11 cellular contexts compared by ENCODE assay signal in genomic region chr4:8182858-8183725, GRCh38. TPM values are rescaled to one million over a fixed set of nuclear protein-coding genes. Genes with fewer than 3 reads are reported as not detected.
A peak's percentile ranks its signal among the peaks of the same experiment; 100 is the strongest.
DNase-seq lines count a peak whose midpoint lies in the region; ATAC-seq and TF ChIP-seq lines count a peak whose summit lies in the region.
"Had no signal": no experiment of that assay in that cellular context is flagged by ENCODE, and none has a peak within 500 bp of the region (broad histone marks: within the 10 kb centered on the region; RNA-seq: fewer than 3 reads in every experiment).

No MANE protein-coding gene starts in this region.

- no peak overlapping the region for H4K8ac ChIP-seq in mesendoderm (ENCODE audit: low read depth, low read length)

- ATAC-seq in GM21825 (IDR thresholded peaks at IDR 0.05; ENCODE audit: unreplicated experiment) = no peak
- ATAC-seq in activated CD8-positive, alpha-beta T cell treated with anti-CD3 and anti-CD28 coated beads, Interleukin-2, amount 10 ng/mL, durations not matched to agents 7 days and 5 days = no peak
- ATAC-seq: activated T-cell treated with anti-CD3 and anti-CD28 coated beads, Interleukin-2, amount 50 U/mL, for 72 hours had no signal

- H3K18ac ChIP-seq in mesendoderm (ENCODE audit: low read length) = no peak overlapping the region

- no peaks in the 10 kb centered on the region for H3K36me3 ChIP-seq in mesendoderm (ENCODE audit: control insufficient read depth, insufficient read depth, low read length)
- H3K36me3 ChIP-seq in CD4-positive, alpha-beta memory T cell (ENCODE audit: insufficient read depth, low read length) = no peaks in the 10 kb centered on the region

- H3K4me2 ChIP-seq in mesendoderm (ENCODE audit: low read length) = no peak overlapping the region

- H3K56ac ChIP-seq in mesendoderm (ENCODE audit: low read length) = no peak overlapping the region

- H3K4me3 ChIP-seq in epithelial cell of esophagus (ENCODE audit: low read length) = no peak overlapping the region
- no peak overlapping the region for H3K4me3 ChIP-seq in mesendoderm (ENCODE audit: low read length)
- no peak overlapping the region for H3K4me3 ChIP-seq in CD4-positive, alpha-beta memory T cell (ENCODE audit: low read length in 2 of 2)

- no peak overlapping the region for H3K9ac ChIP-seq in mesendoderm (ENCODE audit: low read length)

- no peak overlapping the region for H2BK5ac ChIP-seq in mesendoderm (ENCODE audit: low read length)

- DNase-seq in AG09319 (ENCODE audit: extremely low read depth, low read depth) = peak; percentile 71
- DNase-seq in LHCN-M2 (ENCODE audit: low read depth) = peak; percentile 84
- peak; percentile 97 for DNase-seq in epithelial cell of esophagus (ENCODE audit: low read depth)
- peak; percentile 49 to 78 for DNase-seq in mesothelial cell of epicardium (ENCODE audit: low spot score in 2 of 2, unreplicated experiment in 2 of 2)
- DNase-seq in mesendoderm = no peak
- no peak for DNase-seq in CD4-positive, alpha-beta memory T cell
- no peak for DNase-seq in activated CD8-positive, alpha-beta T cell treated with anti-CD3 and anti-CD28 coated beads, Interleukin-2, amount 10 ng/mL, durations not matched to agents 7 days and 5 days
- DNase-seq: activated T-cell treated with anti-CD3 and anti-CD28 coated beads, Interleukin-2, amount 50 U/mL, for 72 hours; DMS79; NCI-H1930 had no signal

- no peaks in the 10 kb centered on the region for H3K9me3 ChIP-seq in CD4-positive, alpha-beta memory T cell (ENCODE audit: control insufficient read depth in 1 of 2, low read length in 2 of 2)

- no peaks in the 10 kb centered on the region for H3K27me3 ChIP-seq in mesendoderm (ENCODE audit: insufficient read depth, low read length, poor library complexity)
- H3K27me3 ChIP-seq in CD4-positive, alpha-beta memory T cell (ENCODE audit: insufficient read depth, low read length) = no peaks in the 10 kb centered on the region

- H2BK120ac ChIP-seq in mesendoderm (ENCODE audit: low read depth, low read length) = no peak overlapping the region

- no peaks in the 10 kb centered on the region for H3K79me1 ChIP-seq in mesendoderm (ENCODE audit: low read length)

- no peak overlapping the region for H3K23ac ChIP-seq in mesendoderm (ENCODE audit: low read length)

- CTCF ChIA-PET in CD4-positive, alpha-beta memory T cell (lab: Charles Lee; ENCODE audit: partially characterized antibody) = no interaction called here
- CTCF ChIA-PET in activated CD8-positive, alpha-beta T cell treated with anti-CD3 and anti-CD28 coated beads, Interleukin-2, amount 10 ng/mL, durations not matched to agents 7 days and 5 days (lab: Charles Lee) = no interaction called here

- intact Hi-C loops in CD4-positive, alpha-beta memory T cell (cut with micrococcal nuclease) = no loop called here

- H3K4me1 ChIP-seq in mesendoderm (ENCODE audit: control insufficient read depth, low read depth, low read length) = no peaks in the 10 kb centered on the region
- H3K4me1 ChIP-seq in CD4-positive, alpha-beta memory T cell (ENCODE audit: insufficient read depth, low read length) = no peaks in the 10 kb centered on the region

- H2AK5ac ChIP-seq in mesendoderm (ENCODE audit: low read length) = no peak overlapping the region

- H3K4me1 Mint-ChIP-seq in mesothelial cell of epicardium = peaks cover 37% of the 10 kb centered on the region
- no peaks in the 10 kb centered on the region for H3K4me1 Mint-ChIP-seq in CD4-positive, alpha-beta memory T cell
- H3K4me1 Mint-ChIP-seq in activated CD8-positive, alpha-beta T cell treated with anti-CD3 and anti-CD28 coated beads, Interleukin-2, amount 10 ng/mL, durations not matched to agents 7 days and 5 days (ENCODE audit: low read depth) = no peaks in the 10 kb centered on the region

- TF ChIP-seq CTCF in AG09319 (IDR thresholded peaks at IDR 0.05; ENCODE audit: low read depth, low read length) (no peak), epithelial cell of esophagus (IDR thresholded peaks at IDR 0.05; ENCODE audit: insufficient read depth, low read depth, low read length, missing control alignments) (peak; percentile 2), mesothelial cell of epicardium (IDR thresholded peaks at IDR 0.05; ENCODE audit: unreplicated experiment) (no peak)

- no peaks in the 10 kb centered on the region for H3K9me3 Mint-ChIP-seq in mesothelial cell of epicardium
- H3K9me3 Mint-ChIP-seq in CD4-positive, alpha-beta memory T cell = peaks cover 0 to 2% (median 0%) of the 10 kb centered on the region in 8 donors
- no peaks in the 10 kb centered on the region for H3K9me3 Mint-ChIP-seq in activated CD8-positive, alpha-beta T cell treated with anti-CD3 and anti-CD28 coated beads, Interleukin-2, amount 10 ng/mL, durations not matched to agents 7 days and 5 days (ENCODE audit: insufficient read depth)
- H3K9me3 Mint-ChIP-seq: activated T-cell treated with anti-CD3 and anti-CD28 coated beads, Interleukin-2, amount 50 U/mL, for 72 hours had no signal

- no peaks in the 10 kb centered on the region for H3K36me3 Mint-ChIP-seq in mesothelial cell of epicardium
- H3K36me3 Mint-ChIP-seq in CD4-positive, alpha-beta memory T cell = no peaks in the 10 kb centered on the region
- no peaks in the 10 kb centered on the region for H3K36me3 Mint-ChIP-seq in activated CD8-positive, alpha-beta T cell treated with anti-CD3 and anti-CD28 coated beads, Interleukin-2, amount 10 ng/mL, durations not matched to agents 7 days and 5 days (ENCODE audit: low read depth)

- POLR2A ChIA-PET in CD4-positive, alpha-beta memory T cell (lab: Charles Lee; ENCODE audit: partially characterized antibody) = no interaction called here
- POLR2A ChIA-PET in activated CD8-positive, alpha-beta T cell treated with anti-CD3 and anti-CD28 coated beads, Interleukin-2, amount 10 ng/mL, durations not matched to agents 7 days and 5 days (lab: Charles Lee) = no interaction called here

- H3K27ac ChIP-seq in mesendoderm (ENCODE audit: low read depth, low read length) = no peak overlapping the region
- no peak overlapping the region for H3K27ac ChIP-seq in CD4-positive, alpha-beta memory T cell (ENCODE audit: low read depth, low read length)

- no peak overlapping the region for H3K4ac ChIP-seq in mesendoderm (ENCODE audit: low read depth, low read length)

- no peak overlapping the region for H3K4me3 Mint-ChIP-seq in mesothelial cell of epicardium
- H3K4me3 Mint-ChIP-seq in CD4-positive, alpha-beta memory T cell = no peak overlapping the region
- no peak overlapping the region for H3K4me3 Mint-ChIP-seq in activated CD8-positive, alpha-beta T cell treated with anti-CD3 and anti-CD28 coated beads, Interleukin-2, amount 10 ng/mL, durations not matched to agents 7 days and 5 days
- H3K4me3 Mint-ChIP-seq: activated T-cell treated with anti-CD3 and anti-CD28 coated beads, Interleukin-2, amount 50 U/mL, for 72 hours had no signal

- no peak overlapping the region for H2BK15ac ChIP-seq in mesendoderm (replicated peaks; ENCODE audit: low read depth)

- H3K27me3 Mint-ChIP-seq in mesothelial cell of epicardium (ENCODE audit: low read depth) = no peaks in the 10 kb centered on the region
- peaks cover 0 to 2% of the 10 kb centered on the region in 2 donors for H3K27me3 Mint-ChIP-seq in CD4-positive, alpha-beta memory T cell
- H3K27me3 Mint-ChIP-seq in activated CD8-positive, alpha-beta T cell treated with anti-CD3 and anti-CD28 coated beads, Interleukin-2, amount 10 ng/mL, durations not matched to agents 7 days and 5 days (ENCODE audit: low read depth) = no peaks in the 10 kb centered on the region

- WGBS in mesendoderm (ENCODE audit: extremely low coverage, insufficient coverage, low lambda C conversion rate) = no CpG with 5 or more reads among the region's 25 CpGs

- H3K27ac Mint-ChIP-seq in mesothelial cell of epicardium = peak overlapping the region; percentile 54
- no peak overlapping the region for H3K27ac Mint-ChIP-seq in CD4-positive, alpha-beta memory T cell
- H3K27ac Mint-ChIP-seq in activated CD8-positive, alpha-beta T cell treated with anti-CD3 and anti-CD28 coated beads, Interleukin-2, amount 10 ng/mL, durations not matched to agents 7 days and 5 days = no peak overlapping the region
- H3K27ac Mint-ChIP-seq: activated T-cell treated with anti-CD3 and anti-CD28 coated beads, Interleukin-2, amount 50 U/mL, for 72 hours had no signal

- no peaks in the 10 kb centered on the region for H3K79me2 ChIP-seq in mesendoderm (ENCODE audit: control insufficient read depth, insufficient read depth, low read length)

- no peak overlapping the region for H4K5ac ChIP-seq in mesendoderm (ENCODE audit: low read length)

RNA-seq across cellular contexts. Expression of gene SH3TC1, which starts 16.0 kb away (rescaled TPM):
- total RNA-seq in LHCN-M2 (2014; rRNA removed) (5.0 and 6.5 TPM in 2 replicates), mesothelial cell of epicardium (22.0 to 24.0 TPM (median 23.2 TPM) in 3 replicates)
- 0.92 TPM for polyA plus RNA-seq in LHCN-M2 (2012)
- 0.17 TPM for polyA plus RNA-seq in mesendoderm (2013, experiment 1 of 2)
- polyA plus RNA-seq in mesendoderm (2013, experiment 2 of 2) = 0.13 TPM
- 10 to 100 TPM; 37.1 to 41.3 TPM for total RNA-seq in CD4-positive, alpha-beta memory T cell
- 10 to 100 TPM in 1 of 2 donors, 1 to 10 TPM in 1; 7.9 to 14.3 TPM for polyA plus RNA-seq in CD4-positive, alpha-beta memory T cell
- 1 to 10 TPM; 6.3 to 7.3 TPM for total RNA-seq in activated CD8-positive, alpha-beta T cell treated with anti-CD3 and anti-CD28 coated beads, Interleukin-2, amount 10 ng/mL, durations not matched to agents 7 days and 5 days

RNA-seq across cellular contexts. Expression of gene ABLIM2, which starts 24.5 kb away (rescaled TPM):
- total RNA-seq in LHCN-M2 (2014; rRNA removed) (1.7 and 2.6 TPM in 2 replicates), mesothelial cell of epicardium (2.7 to 3.5 TPM (median 3.1 TPM) in 3 replicates)
- polyA plus RNA-seq in LHCN-M2 (2012) = 1.8 TPM
- 0.45 TPM for polyA plus RNA-seq in mesendoderm (2013, experiment 1 of 2)
- polyA plus RNA-seq in mesendoderm (2013, experiment 2 of 2) = 0.55 TPM
- 1 to 10 TPM; 6.2 to 7.9 TPM for total RNA-seq in CD4-positive, alpha-beta memory T cell
- 1 to 10 TPM in 1 of 2 donors, under 1 TPM in 1; 0.44 to 1.3 TPM for polyA plus RNA-seq in CD4-positive, alpha-beta memory T cell
- under 1 TPM; 0.42 to 0.55 TPM for total RNA-seq in activated CD8-positive, alpha-beta T cell treated with anti-CD3 and anti-CD28 coated beads, Interleukin-2, amount 10 ng/mL, durations not matched to agents 7 days and 5 days

Comparison
In these comparisons a context has a peak if more than half of its experiments do, and no peak if none do; other contexts are left out.
1. DNase-seq: peak in AG09319 (single experiment), LHCN-M2 (single experiment), epithelial cell of esophagus (single experiment) and mesothelial cell of epicardium (2 of 2); none in mesendoderm (single experiment), CD4-positive, alpha-beta memory T cell (0 of 5) and activated CD8-positive, alpha-beta T cell treated with anti-CD3 and anti-CD28 coated beads, Interleukin-2, amount 10 ng/mL, durations not matched to agents 7 days and 5 days (single experiment).